23 cellular contexts compared by ENCODE assay signal in the genomic region with DNA sequence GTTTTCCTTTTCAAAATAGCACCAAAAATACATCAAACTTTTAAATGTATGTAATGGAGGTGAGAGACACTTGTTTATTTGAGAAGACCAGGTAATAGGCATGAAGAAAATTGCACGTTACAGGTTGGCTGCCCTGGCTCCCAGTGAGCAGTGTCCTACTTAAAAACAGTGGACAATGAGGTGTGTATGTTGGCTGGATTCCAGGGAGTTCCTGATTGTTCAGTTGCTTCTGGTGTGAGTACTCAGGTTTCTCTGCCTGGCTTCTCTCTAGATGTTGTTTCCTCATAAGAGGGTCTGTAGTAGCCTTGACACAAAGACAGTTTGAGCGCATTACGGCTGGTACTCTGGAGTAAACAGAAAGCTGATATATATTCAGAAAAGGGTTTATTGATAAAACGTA. TPM values are rescaled to one million over a fixed set of nuclear protein-coding genes. Genes with fewer than 3 reads are reported as not detected.
DNase-seq lines count a peak whose midpoint lies in the region; ATAC-seq and TF ChIP-seq lines count a peak whose summit lies in the region.
"Had no signal": no experiment of that assay in that cellular context is flagged by ENCODE, and none has a peak within 500 bp of the region (broad histone marks: within the 10 kb centered on the region; RNA-seq: fewer than 3 reads in every experiment).

No MANE protein-coding gene starts in this region.

- peak overlapping the region; percentile 67 for H3K4me3 ChIP-seq in endodermal cell (ENCODE audit: low read length)
- H3K4me3 ChIP-seq: BLaER1, esophagus squamous epithelium, gastrocnemius medialis, HAP-1, lower lobe of right lung had no signal

- no peak overlapping the region for H3K9ac ChIP-seq in endodermal cell (ENCODE audit: extremely low read depth, low read length, poor library complexity, severe bottlenecking)
- H3K9ac ChIP-seq: BLaER1 had no signal

- no peaks in the 10 kb centered on the region for H3K27me3 Mint-ChIP-seq in activated naive CD4-positive, alpha-beta T cell treated with anti-CD3 and anti-CD28 coated beads, Interleukin-2, amount 50 U/mL, for 24 hours
- no peaks in the 10 kb centered on the region for H3K27me3 Mint-ChIP-seq in activated naive CD4-positive, alpha-beta T cell treated with anti-CD3 and anti-CD28 coated beads, Interleukin-2, amount 10 ng/mL, durations not matched to agents 7 days and 5 days
- peaks cover 8% of the 10 kb centered on the region for H3K27me3 Mint-ChIP-seq in endodermal cell (ENCODE audit: insufficient read depth)
- H3K27me3 Mint-ChIP-seq: central memory CD8-positive, alpha-beta T cell; T-helper 17 cell had no signal

- no peak for DNase-seq in activated naive CD4-positive, alpha-beta T cell treated with anti-CD3 and anti-CD28 coated beads, Interleukin-2, amount 10 ng/mL, durations not matched to agents 7 days and 5 days
- DNase-seq in NCI-H345 (lab: John Stamatoyannopoulos, UW) (peak; percentile 67), endodermal cell (no peak)
- DNase-seq: activated CD8-positive, alpha-beta T cell treated with anti-CD3 and anti-CD28 coated beads, Interleukin-2, amount 10 ng/mL, durations not matched to agents 7 days and 5 days; DMS153; esophagus squamous epithelium; gastrocnemius medialis; lower lobe of right lung; natural killer cell; NCI-H146; NCI-H524 treated with DMSO at 0.1 percent for 48 hours; SHP77; T-helper 17 cell had no signal

- H3K27me3 ChIP-seq in endodermal cell (ENCODE audit: control insufficient read depth, insufficient read depth, low read length, poor library complexity, severe bottlenecking), result no peaks in the 10 kb centered on the region
- H3K27me3 ChIP-seq: BLaER1, esophagus squamous epithelium, gastrocnemius medialis had no signal

- no peak overlapping the region for H3K27ac ChIP-seq in endodermal cell (ENCODE audit: low read depth, low read length)
- H3K27ac ChIP-seq: BLaER1, esophagus squamous epithelium, gastrocnemius medialis, lower lobe of right lung had no signal

- peaks cover 21% of the 10 kb centered on the region for H3K36me3 ChIP-seq in endodermal cell (ENCODE audit: control insufficient read depth, insufficient read depth, low read length)
- H3K36me3 ChIP-seq: esophagus squamous epithelium, gastrocnemius medialis, HAP-1, lower lobe of right lung had no signal

- ATAC-seq in HG02759 (IDR thresholded peaks at IDR 0.05; ENCODE audit: unreplicated experiment) (no peak), HG03354 (IDR thresholded peaks at IDR 0.05; ENCODE audit: poor library complexity, severe bottlenecking, unreplicated experiment) (no peak), HG03565 (IDR thresholded peaks at IDR 0.05; ENCODE audit: unreplicated experiment) (no peak)
- ATAC-seq: activated CD8-positive, alpha-beta T cell treated with anti-CD3 and anti-CD28 coated beads, Interleukin-2, amount 10 ng/mL, durations not matched to agents 7 days and 5 days; gastrocnemius medialis; HepG2; lower lobe of right lung; natural killer cell; Panc1; T-helper 17 cell had no signal

- H3K4me3 Mint-ChIP-seq in activated naive CD4-positive, alpha-beta T cell treated with anti-CD3 and anti-CD28 coated beads, Interleukin-2, amount 50 U/mL, for 24 hours, result no peak overlapping the region
- no peak overlapping the region for H3K4me3 Mint-ChIP-seq in activated naive CD4-positive, alpha-beta T cell treated with anti-CD3 and anti-CD28 coated beads, Interleukin-2, amount 10 ng/mL, durations not matched to agents 7 days and 5 days
- no peak overlapping the region for H3K4me3 Mint-ChIP-seq in endodermal cell
- H3K4me3 Mint-ChIP-seq: activated CD8-positive, alpha-beta T cell treated with anti-CD3 and anti-CD28 coated beads, Interleukin-2, amount 10 ng/mL, durations not matched to agents 7 days and 5 days; central memory CD8-positive, alpha-beta T cell; natural killer cell; stimulated activated effector memory CD8-positive, alpha-beta T cell treated with anti-CD3 and anti-CD28 coated beads, Interleukin-12 subunit alpha, Interleukin-12 subunit beta, amount 100 ng/mL, for 72 hours; T-helper 17 cell had no signal

- 84 to 85% methylated on average over 4 of the region's 4 CpGs for WGBS in endodermal cell (ENCODE audit: insufficient coverage in 1 of 2, insufficient read length in 1 of 2), 2 experiments

- peaks cover 18% of the 10 kb centered on the region for H3K4me1 Mint-ChIP-seq in activated naive CD4-positive, alpha-beta T cell treated with anti-CD3 and anti-CD28 coated beads, Interleukin-2, amount 50 U/mL, for 24 hours
- H3K4me1 Mint-ChIP-seq in activated naive CD4-positive, alpha-beta T cell treated with anti-CD3 and anti-CD28 coated beads, Interleukin-2, amount 10 ng/mL, durations not matched to agents 7 days and 5 days, result peaks cover 6% of the 10 kb centered on the region
- H3K4me1 Mint-ChIP-seq in endodermal cell, result peaks cover 23% of the 10 kb centered on the region

- no peaks in the 10 kb centered on the region for H3K9me3 Mint-ChIP-seq in activated naive CD4-positive, alpha-beta T cell treated with anti-CD3 and anti-CD28 coated beads, Interleukin-2, amount 50 U/mL, for 24 hours
- H3K9me3 Mint-ChIP-seq in activated naive CD4-positive, alpha-beta T cell treated with anti-CD3 and anti-CD28 coated beads, Interleukin-2, amount 10 ng/mL, durations not matched to agents 7 days and 5 days, result peaks cover 4% of the 10 kb centered on the region
- peaks cover 35% of the 10 kb centered on the region for H3K9me3 Mint-ChIP-seq in endodermal cell
- H3K9me3 Mint-ChIP-seq: central memory CD8-positive, alpha-beta T cell; natural killer cell; stimulated activated effector memory CD8-positive, alpha-beta T cell treated with anti-CD3 and anti-CD28 coated beads, Interleukin-12 subunit alpha, Interleukin-12 subunit beta, amount 100 ng/mL, for 72 hours had no signal

- CTCF ChIA-PET in activated naive CD4-positive, alpha-beta T cell treated with anti-CD3 and anti-CD28 coated beads, Interleukin-2, amount 10 ng/mL, durations not matched to agents 7 days and 5 days (lab: Charles Lee), result no interaction called here

- peaks cover 7% of the 10 kb centered on the region for H3K36me3 Mint-ChIP-seq in activated naive CD4-positive, alpha-beta T cell treated with anti-CD3 and anti-CD28 coated beads, Interleukin-2, amount 50 U/mL, for 24 hours
- peaks cover 2% of the 10 kb centered on the region for H3K36me3 Mint-ChIP-seq in activated naive CD4-positive, alpha-beta T cell treated with anti-CD3 and anti-CD28 coated beads, Interleukin-2, amount 10 ng/mL, durations not matched to agents 7 days and 5 days
- peaks cover 24% of the 10 kb centered on the region for H3K36me3 Mint-ChIP-seq in endodermal cell (ENCODE audit: low read depth)
- H3K36me3 Mint-ChIP-seq: natural killer cell had no signal

- peak overlapping the region; percentile 52 for H3K27ac Mint-ChIP-seq in activated naive CD4-positive, alpha-beta T cell treated with anti-CD3 and anti-CD28 coated beads, Interleukin-2, amount 50 U/mL, for 24 hours
- no peak overlapping the region for H3K27ac Mint-ChIP-seq in activated naive CD4-positive, alpha-beta T cell treated with anti-CD3 and anti-CD28 coated beads, Interleukin-2, amount 10 ng/mL, durations not matched to agents 7 days and 5 days
- no peak overlapping the region for H3K27ac Mint-ChIP-seq in endodermal cell
- H3K27ac Mint-ChIP-seq: activated CD8-positive, alpha-beta T cell treated with anti-CD3 and anti-CD28 coated beads, Interleukin-2, amount 10 ng/mL, durations not matched to agents 7 days and 5 days; natural killer cell; stimulated activated effector memory CD8-positive, alpha-beta T cell treated with anti-CD3 and anti-CD28 coated beads, Interleukin-12 subunit alpha, Interleukin-12 subunit beta, amount 100 ng/mL, for 72 hours; T-helper 17 cell had no signal

- no peak for TF ChIP-seq CTCF in endodermal cell (conservative IDR thresholded peaks at IDR 0.05)

- peaks cover 12% of the 10 kb centered on the region for H3K4me1 ChIP-seq in endodermal cell (ENCODE audit: control insufficient read depth, insufficient read depth, low read length)
- H3K4me1 ChIP-seq: lower lobe of right lung had no signal

- H3K9me3 ChIP-seq in endodermal cell (ENCODE audit: control insufficient read depth, low read length), result peaks cover 33% of the 10 kb centered on the region
- H3K9me3 ChIP-seq: gastrocnemius medialis, HAP-1, lower lobe of right lung had no signal

RNA-seq across cellular contexts. Expression of a gene that starts 29.4 kb away (rescaled TPM):
- 10 to 100 TPM; 21.4 to 26.0 TPM for total RNA-seq in endodermal cell
- polyA plus RNA-seq in endodermal cell (2013, experiment 1 of 2), result 8.6 TPM
- polyA plus RNA-seq in endodermal cell (2013, experiment 2 of 2), result 11.0 TPM

RNA-seq across cellular contexts. Expression of a gene that starts 35.0 kb away (rescaled TPM):
- 10 to 100 TPM; 33.8 to 41.6 TPM for total RNA-seq in endodermal cell
- 25.9 TPM for polyA plus RNA-seq in endodermal cell (2013, experiment 1 of 2)
- 26.2 TPM for polyA plus RNA-seq in endodermal cell (2013, experiment 2 of 2)
